ENCODE assay signal across 1 cellular context in the genomic region with DNA sequence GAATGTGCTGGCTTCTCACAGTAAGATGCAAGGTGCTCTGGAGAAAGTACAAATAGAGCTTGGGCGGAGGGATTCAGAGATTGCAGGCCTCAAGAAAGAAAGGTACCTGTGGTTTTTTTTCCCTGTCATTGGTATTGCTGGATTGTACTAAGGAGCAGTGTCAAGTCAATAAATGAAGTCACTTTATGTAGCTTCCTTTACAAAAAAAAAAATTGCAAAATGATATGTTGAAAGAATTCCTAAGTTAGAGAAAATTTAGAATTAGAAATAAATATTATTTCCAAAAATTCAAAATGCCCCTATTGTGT.
TF ChIP-seq lines count a peak whose summit lies in the region.

No MANE protein-coding gene starts in this region.

TF ChIP-seq in SK-N-SH, 30 proteins besides CTCF, POLR2A, EP300 and RAD21 (continued from another document):
- TF ChIP-seq, protein P1, sequence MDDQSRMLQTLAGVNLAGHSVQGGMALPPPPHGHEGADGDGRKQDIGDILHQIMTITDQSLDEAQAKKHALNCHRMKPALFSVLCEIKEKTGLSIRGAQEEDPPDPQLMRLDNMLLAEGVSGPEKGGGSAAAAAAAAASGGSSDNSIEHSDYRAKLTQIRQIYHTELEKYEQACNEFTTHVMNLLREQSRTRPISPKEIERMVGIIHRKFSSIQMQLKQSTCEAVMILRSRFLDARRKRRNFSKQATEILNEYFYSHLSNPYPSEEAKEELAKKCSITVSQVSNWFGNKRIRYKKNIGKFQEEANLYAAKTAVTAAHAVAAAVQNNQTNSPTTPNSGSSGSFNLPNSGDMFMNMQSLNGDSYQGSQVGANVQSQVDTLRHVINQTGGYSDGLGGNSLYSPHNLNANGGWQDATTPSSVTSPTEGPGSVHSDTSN (IDR thresholded peaks at IDR 0.05) = no peak
- TF ChIP-seq RCOR1 (IDR thresholded peaks at IDR 0.05; ENCODE audit: low read length) = no peak
- TF ChIP-seq GATA2 (CRISPR knock-in tag; IDR thresholded peaks at IDR 0.05) = no peak
- TF ChIP-seq NFIC (IDR thresholded peaks at IDR 0.05; ENCODE audit: borderline replicate concordance) = no peak
- TF ChIP-seq SMC3 (IDR thresholded peaks at IDR 0.05; ENCODE audit: low read depth, low read length) = no peak
- TF ChIP-seq, protein P2, sequence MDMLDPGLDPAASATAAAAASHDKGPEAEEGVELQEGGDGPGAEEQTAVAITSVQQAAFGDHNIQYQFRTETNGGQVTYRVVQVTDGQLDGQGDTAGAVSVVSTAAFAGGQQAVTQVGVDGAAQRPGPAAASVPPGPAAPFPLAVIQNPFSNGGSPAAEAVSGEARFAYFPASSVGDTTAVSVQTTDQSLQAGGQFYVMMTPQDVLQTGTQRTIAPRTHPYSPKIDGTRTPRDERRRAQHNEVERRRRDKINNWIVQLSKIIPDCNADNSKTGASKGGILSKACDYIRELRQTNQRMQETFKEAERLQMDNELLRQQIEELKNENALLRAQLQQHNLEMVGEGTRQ (IDR thresholded peaks at IDR 0.05; ENCODE audit: borderline replicate concordance, low read depth, low read length) = no peak
- TF ChIP-seq, protein P3, sequence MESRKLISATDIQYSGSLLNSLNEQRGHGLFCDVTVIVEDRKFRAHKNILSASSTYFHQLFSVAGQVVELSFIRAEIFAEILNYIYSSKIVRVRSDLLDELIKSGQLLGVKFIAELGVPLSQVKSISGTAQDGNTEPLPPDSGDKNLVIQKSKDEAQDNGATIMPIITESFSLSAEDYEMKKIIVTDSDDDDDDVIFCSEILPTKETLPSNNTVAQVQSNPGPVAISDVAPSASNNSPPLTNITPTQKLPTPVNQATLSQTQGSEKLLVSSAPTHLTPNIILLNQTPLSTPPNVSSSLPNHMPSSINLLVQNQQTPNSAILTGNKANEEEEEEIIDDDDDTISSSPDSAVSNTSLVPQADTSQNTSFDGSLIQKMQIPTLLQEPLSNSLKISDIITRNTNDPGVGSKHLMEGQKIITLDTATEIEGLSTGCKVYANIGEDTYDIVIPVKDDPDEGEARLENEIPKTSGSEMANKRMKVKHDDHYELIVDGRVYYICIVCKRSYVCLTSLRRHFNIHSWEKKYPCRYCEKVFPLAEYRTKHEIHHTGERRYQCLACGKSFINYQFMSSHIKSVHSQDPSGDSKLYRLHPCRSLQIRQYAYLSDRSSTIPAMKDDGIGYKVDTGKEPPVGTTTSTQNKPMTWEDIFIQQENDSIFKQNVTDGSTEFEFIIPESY (IDR thresholded peaks at IDR 0.05; ENCODE audit: borderline replicate concordance, low read depth) = no peak
TF ChIP-seq in SK-N-SH: peak in this region for 0.
